In genomic region chr15:31439328-31439727, GRCh38 we compare ENCODE assay signal across 7 cellular contexts.
DNase-seq lines count a peak whose midpoint lies in the region; ATAC-seq, FAIRE-seq and TF ChIP-seq lines count a peak whose summit lies in the region.

No MANE protein-coding gene starts in this region.

- no peaks in the 10 kb centered on the region for H3K36me3 Mint-ChIP-seq in mesothelial cell of epicardium

- peak; percentile 21 for DNase-seq in MV-4-11 (lab: John Stamatoyannopoulos, UW)
- DNase-seq in K562 (ENCODE audit: extremely low read depth in 1 of 4, low spot score in 3 of 4) = peak; percentile 43 to 56 (median 46)
- peak; percentile 51 for DNase-seq in osteoblast (ENCODE audit: insufficient read length, low spot score, missing footprints)
- DNase-seq in mesothelial cell of epicardium (ENCODE audit: low spot score in 2 of 2, unreplicated experiment in 2 of 2) = no peak
- DNase-seq in HEK293T (ENCODE audit: extremely low spot score) = no peak

- no peaks in the 10 kb centered on the region for H3K36me3 ChIP-seq in K562 (ENCODE audit: control insufficient read depth, insufficient read depth, low read length)
- H3K36me3 ChIP-seq in osteoblast (ENCODE audit: insufficient read depth, low read length) = no peaks in the 10 kb centered on the region

- FAIRE-seq in K562 (lab: Jason Lieb, UNC) = peak; percentile 83

- H3K79me2 ChIP-seq in K562 (ENCODE audit: control insufficient read depth, insufficient read depth, low read length) (no peaks in the 10 kb centered on the region), osteoblast (ENCODE audit: insufficient read depth, low read length) (no peaks in the 10 kb centered on the region)

- TF ChIP-seq RAD21 in K562 (CRISPR knock-in tag; conservative IDR thresholded peaks at IDR 0.05 in 1 of 2, IDR thresholded peaks at IDR 0.05 in 1 of 2) = peak; percentile 36 to 73; a peak in 3 of 4 replicates

- intact Hi-C loops in K562 (cut with micrococcal nuclease) = loop anchor here (5.0 to 10.0 kb wide), 2 partner anchors 48 to 535 kb away; no protein-coding TSS in a partner anchor

- no peak overlapping the region for H3K9ac ChIP-seq in K562 (ENCODE audit: insufficient read depth in 1 of 2, low read depth in 2 of 2, low read length in 2 of 2)

- H3K9me3 Mint-ChIP-seq in mesothelial cell of epicardium = no peaks in the 10 kb centered on the region

- no peak for TF ChIP-seq POLR2A in K562 (conservative IDR thresholded peaks at IDR 0.05)

- CTCF ChIA-PET in K562 (lab: Yijun Ruan, JAX; ENCODE audit: low intra/inter-chr PET ratio) (interaction anchor here (0.8 to 1.0 kb wide), 2 partner anchors 49 to 51 kb away, joined by 3 to 5 read pairs; no protein-coding TSS in a partner anchor), HEK293T (lab: Yijun Ruan, JAX) (interaction anchor here (0.6 to 1.2 kb wide), 2 partner anchors 49 to 54 kb away, joined by 4 to 5 read pairs; no protein-coding TSS in a partner anchor)

- H4K20me1 ChIP-seq in K562 (replicated peaks; ENCODE audit: control insufficient read depth, insufficient read depth, low read length) (no peaks in the 10 kb centered on the region; the same call in 1 of the 2 replicates), osteoblast (ENCODE audit: insufficient read depth, low read length) (no peaks in the 10 kb centered on the region)

- no TSS peak for BruUV-seq in K562 (replicated peaks; lab: Mats Ljungman, UMichigan)

- ATAC-seq in K562 = peak; percentile 71
- no peak for ATAC-seq in HG03571 (IDR thresholded peaks at IDR 0.05; ENCODE audit: unreplicated experiment)

- POLR2A ChIA-PET in K562 (lab: Yijun Ruan, JAX) (interaction anchor here (0.5 kb wide), 1 partner anchor 1993 kb away, joined by 3 read pairs; no protein-coding TSS in a partner anchor), HEK293T (lab: Yijun Ruan, JAX) (no interaction called here)

- H3K27ac ChIP-seq in K562 (ENCODE audit: extremely low read depth, low read depth, low read length) (no peak overlapping the region), osteoblast (ENCODE audit: low read depth, low read length) (no peak overlapping the region)

- no peak for TF ChIP-seq EP300 in K562 (IDR thresholded peaks at IDR 0.05; ENCODE audit: low read length)

- H3K4me3 Mint-ChIP-seq in mesothelial cell of epicardium = no peak overlapping the region

- no peaks in the 10 kb centered on the region for H3K9me1 ChIP-seq in K562 (ENCODE audit: control insufficient read depth, insufficient read depth, low read length)

- H3K4me2 ChIP-seq in K562 (ENCODE audit: insufficient read depth, low read length) = no peak overlapping the region
- H3K4me2 ChIP-seq in osteoblast (ENCODE audit: insufficient read depth, low read length) = no peak overlapping the region

- H3K27ac Mint-ChIP-seq in mesothelial cell of epicardium = no peak overlapping the region

- peaks cover 10% of the 10 kb centered on the region for H3K4me1 Mint-ChIP-seq in mesothelial cell of epicardium

- H3K4me3 ChIP-seq in K562 (no peak overlapping the region), osteoblast (ENCODE audit: insufficient read depth, low read length) (no peak overlapping the region)

- H2AFZ ChIP-seq in K562 (ENCODE audit: low read depth, low read length) = no peak overlapping the region
- H2AFZ ChIP-seq in osteoblast (ENCODE audit: low read length) = no peak overlapping the region

- peaks cover 5 to 17% of the 10 kb centered on the region in 2 experiments; a peak in 4 of 5 replicates for H3K4me1 ChIP-seq in K562 (replicated peaks in 1 of 2; ENCODE audit: control insufficient read depth in 2 of 2, insufficient read depth in 2 of 2, low read length in 2 of 2)
- H3K4me1 ChIP-seq in osteoblast (ENCODE audit: insufficient read depth, low read length) = peaks cover 47% of the 10 kb centered on the region

- H3K27me3 Mint-ChIP-seq in mesothelial cell of epicardium (ENCODE audit: low read depth) = no peaks in the 10 kb centered on the region

- no peaks in the 10 kb centered on the region for H3K9me3 ChIP-seq in K562 (replicated peaks; ENCODE audit: control insufficient read depth, insufficient read depth, low read depth, low read length)
- H3K9me3 ChIP-seq in osteoblast (ENCODE audit: low read depth, low read length) = no peaks in the 10 kb centered on the region

- TF ChIP-seq CTCF in GM12873 (IDR thresholded peaks at IDR 0.05; ENCODE audit: insufficient read depth, low read depth, low read length, missing control alignments) (peak; percentile 57), K562 (IDR thresholded peaks at IDR 0.05 in 2 of 3, conservative IDR thresholded peaks at IDR 0.05 in 1 of 3; ENCODE audit: insufficient read depth in 2 of 3, low read depth in 1 of 3, low read length in 3 of 3) (peak; percentile 64 to 66 (median 65); a peak in 5 of 6 replicates), osteoblast (IDR thresholded peaks at IDR 0.05; ENCODE audit: extremely low read depth, low read depth, low read length) (peak; percentile 26), mesothelial cell of epicardium (IDR thresholded peaks at IDR 0.05; ENCODE audit: unreplicated experiment) (no peak)

- WGBS in K562 (ENCODE audit: insufficient coverage, low coverage, missing lambda C conversion rate) = 3% methylated on average over 10 of the region's 10 CpGs

- H3K27me3 ChIP-seq in K562 (ENCODE audit: control insufficient read depth in 2 of 2, insufficient read depth in 2 of 2, low read length in 2 of 2) (peaks cover 14 to 21% of the 10 kb centered on the region in 2 experiments; a peak in 4 of 5 replicates), osteoblast (ENCODE audit: insufficient read depth, low read length) (no peaks in the 10 kb centered on the region)

- in situ Hi-C loops in K562 (cut with MboI) = loop anchor here (5.0 kb wide), 2 partner anchors 48 to 242 kb away; no protein-coding TSS in a partner anchor

TF ChIP-seq in K562, 482 proteins besides CTCF, POLR2A, EP300 and RAD21 (continues in another document):
- no peak for TF ChIP-seq ETV1 (tag; conservative IDR thresholded peaks at IDR 0.05; ENCODE audit: low read depth)
- no peak for TF ChIP-seq ZMIZ1 (IDR thresholded peaks at IDR 0.05; ENCODE audit: low read depth in 2 of 2, low read length in 2 of 2)
- no peak for TF ChIP-seq ZNF699 (CRISPR knock-in tag; IDR thresholded peaks at IDR 0.05; ENCODE audit: insufficient replicate concordance)
- TF ChIP-seq NFATC3 (IDR thresholded peaks at IDR 0.05) = no peak

TF ChIP-seq in HEK293T, 16 proteins besides CTCF, POLR2A, EP300 and RAD21:
- no peak for TF ChIP-seq FOXK2 (IDR thresholded peaks at IDR 0.05)
- TF ChIP-seq BHLHE40 (IDR thresholded peaks at IDR 0.05; ENCODE audit: borderline replicate concordance) = no peak
- TF ChIP-seq CTBP1 (IDR thresholded peaks at IDR 0.05; ENCODE audit: borderline replicate concordance) = no peak
- TF ChIP-seq NFRKB (IDR thresholded peaks at IDR 0.05) = no peak
- no peak for TF ChIP-seq FOXA1 (IDR thresholded peaks at IDR 0.05)
- no peak for TF ChIP-seq ELF4 (IDR thresholded peaks at IDR 0.05)
- no peak for TF ChIP-seq TARDBP (IDR thresholded peaks at IDR 0.05)
- TF ChIP-seq FOXM1 (IDR thresholded peaks at IDR 0.05; ENCODE audit: borderline replicate concordance) = no peak

Comparison
In these comparisons a context has a peak if more than half of its experiments do, and no peak if none do; other contexts are left out.
1. DNase-seq: peak in MV-4-11 (single experiment), K562 (4 of 4) and osteoblast (single experiment); none in mesothelial cell of epicardium (0 of 2) and HEK293T (single experiment).